ENCODE assay signal across 15 cellular contexts in the genomic region with DNA sequence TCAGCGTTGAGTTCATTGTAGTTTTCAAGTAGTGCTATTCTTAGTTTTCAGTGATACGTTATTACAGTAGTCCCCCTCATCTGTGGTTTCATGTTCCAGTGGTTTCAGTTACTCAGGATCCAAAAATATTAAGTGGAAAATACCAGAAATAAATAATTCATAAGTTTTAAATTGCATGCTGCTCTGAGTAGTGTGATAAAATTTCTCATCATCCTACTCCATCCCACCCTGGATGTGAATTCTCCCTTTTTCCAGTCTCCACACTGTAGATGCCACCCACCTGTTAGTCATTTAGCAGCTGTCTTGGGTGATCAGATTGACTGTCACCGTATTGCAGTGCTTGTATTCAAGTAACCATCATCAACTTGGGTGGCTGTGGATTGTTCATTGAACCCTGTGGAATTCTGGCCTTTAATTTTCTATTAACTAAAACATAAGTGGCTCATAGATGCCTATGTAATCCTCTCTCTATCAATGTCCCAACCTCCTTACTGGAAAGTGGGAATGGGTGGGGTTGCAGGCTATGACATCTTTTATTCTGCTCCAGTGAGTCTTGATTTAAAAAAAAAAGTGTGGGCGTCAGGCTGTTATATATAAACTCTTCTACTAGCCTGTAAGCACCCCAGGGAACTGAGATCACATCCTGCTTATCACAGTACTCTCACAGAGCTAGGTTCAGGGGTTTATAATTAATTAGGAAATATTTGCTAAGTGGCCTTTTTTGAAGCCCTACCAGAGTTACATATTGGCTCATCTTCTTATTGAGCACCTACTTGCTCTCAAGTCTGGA.
A peak's percentile ranks its signal among the peaks of the same experiment; 100 is the strongest.
DNase-seq lines count a peak whose midpoint lies in the region; ATAC-seq and TF ChIP-seq lines count a peak whose summit lies in the region.
"Had no signal": no experiment of that assay in that cellular context is flagged by ENCODE, and none has a peak within 500 bp of the region (broad histone marks: within the 10 kb centered on the region; RNA-seq: fewer than 3 reads in every experiment).

No MANE protein-coding gene starts in this region.

- peaks cover 25% of the 10 kb centered on the region for H3K4me1 Mint-ChIP-seq in WTC11
- H3K4me1 Mint-ChIP-seq: CD8-positive, alpha-beta memory T cell had no signal

- no peaks in the 10 kb centered on the region; the same call in 1 of the 2 replicates for H3K27me3 Mint-ChIP-seq in WTC11 (ENCODE audit: low read depth)
- H3K27me3 Mint-ChIP-seq: CD8-positive, alpha-beta memory T cell had no signal

- H3K36me3 Mint-ChIP-seq in WTC11 = no peaks in the 10 kb centered on the region
- H3K36me3 Mint-ChIP-seq: CD8-positive, alpha-beta memory T cell; naive thymus-derived CD8-positive, alpha-beta T cell had no signal

- intact Hi-C loops in stomach (cut with DNase I; ENCODE audit: low total_unique reads) = no loop called here

- no peak for TF ChIP-seq EP300 in stomach (IDR thresholded peaks at IDR 0.05)

- WGBS in stomach, 5 donors = 77 to 88% (median 82%) methylated on average over 4 of the region's 4 CpGs

- ATAC-seq in GM18870 (IDR thresholded peaks at IDR 0.05; ENCODE audit: unreplicated experiment) = peak; percentile 64
- peak; percentile 73 for ATAC-seq in HG02885 (IDR thresholded peaks at IDR 0.05; ENCODE audit: poor library complexity, unreplicated experiment)
- ATAC-seq in WTC11 = no peak
- ATAC-seq in HG02970 (IDR thresholded peaks at IDR 0.05; ENCODE audit: low FRiP score, unreplicated experiment) = no peak
- ATAC-seq: naive thymus-derived CD8-positive, alpha-beta T cell had no signal

- H3K4me3 ChIP-seq in stomach = no peak overlapping the region
- H3K4me3 ChIP-seq: uterus had no signal

- no peaks in the 10 kb centered on the region for H3K36me3 ChIP-seq in stomach
- H3K36me3 ChIP-seq: uterus had no signal

- H3K27me3 ChIP-seq in stomach = no peaks in the 10 kb centered on the region
- H3K27me3 ChIP-seq: uterus had no signal

- H3K27ac ChIP-seq in stomach = no peak overlapping the region
- H3K27ac ChIP-seq: uterus had no signal

- POLR2A ChIA-PET in WTC11 (lab: Charles Lee) = no interaction called here

- peak; percentile 93 for DNase-seq in renal cortical epithelial cell (ENCODE audit: low read depth)
- no peak for DNase-seq in WTC11 (ENCODE audit: low spot score)
- no peak for DNase-seq in NCI-H1417 (lab: John Stamatoyannopoulos, UW)
- no peak for DNase-seq in stomach
- DNase-seq: activated CD4-positive, alpha-beta T cell treated with anti-CD3 and anti-CD28 coated beads, Interleukin-2, amount 50 U/mL, for 1 hour; activated naive CD4-positive, alpha-beta T cell; CD8-positive, alpha-beta memory T cell; naive thymus-derived CD8-positive, alpha-beta T cell; NCI-H1092 treated with DMSO at 0.1 percent for 48 hours; NCI-H526 treated with DMSO at 0.1 percent for 48 hours; uterus had no signal

- TF ChIP-seq POLR2A in Raji (IDR thresholded peaks at IDR 0.05; ENCODE audit: insufficient read depth, low read depth, low read length) (0 out of 2 replicates have a peak, but pooled peaks have one; percentile 17), stomach (IDR thresholded peaks at IDR 0.05) (no peak)

- no peak overlapping the region for H3K27ac Mint-ChIP-seq in WTC11
- H3K27ac Mint-ChIP-seq: CD8-positive, alpha-beta memory T cell had no signal

- peaks cover 13% of the 10 kb centered on the region for H3K9me3 Mint-ChIP-seq in WTC11

- H3K4me1 ChIP-seq in stomach = no peaks in the 10 kb centered on the region
- H3K4me1 ChIP-seq: uterus had no signal

- H3K4me3 Mint-ChIP-seq in WTC11 = no peak overlapping the region
- H3K4me3 Mint-ChIP-seq: CD8-positive, alpha-beta memory T cell; naive thymus-derived CD8-positive, alpha-beta T cell had no signal

- H3K9me3 ChIP-seq in stomach = no peaks in the 10 kb centered on the region
- H3K9me3 ChIP-seq: uterus had no signal

- CTCF ChIA-PET in WTC11 (lab: Charles Lee) = no interaction called here

- no peak for TF ChIP-seq CTCF in WTC11 (IDR thresholded peaks at IDR 0.05)
- no peak for TF ChIP-seq CTCF in stomach (IDR thresholded peaks at IDR 0.05)

TF ChIP-seq in WTC11, 78 proteins besides CTCF, POLR2A, EP300 and RAD21:
- TF ChIP-seq CREM (CRISPR knock-in tag; IDR thresholded peaks at IDR 0.05) (no peak), FOXP1 (CRISPR knock-in tag; IDR thresholded peaks at IDR 0.05; ENCODE audit: borderline replicate concordance) (no peak)

Comparison
In these comparisons a context has a peak if more than half of its experiments do, and no peak if none do; other contexts are left out.
1. ATAC-seq: peak in GM18870 (single experiment) and HG02885 (single experiment); none in WTC11 (single experiment) and HG02970 (single experiment).